13 cellular contexts compared by ENCODE assay signal in the genomic region with DNA sequence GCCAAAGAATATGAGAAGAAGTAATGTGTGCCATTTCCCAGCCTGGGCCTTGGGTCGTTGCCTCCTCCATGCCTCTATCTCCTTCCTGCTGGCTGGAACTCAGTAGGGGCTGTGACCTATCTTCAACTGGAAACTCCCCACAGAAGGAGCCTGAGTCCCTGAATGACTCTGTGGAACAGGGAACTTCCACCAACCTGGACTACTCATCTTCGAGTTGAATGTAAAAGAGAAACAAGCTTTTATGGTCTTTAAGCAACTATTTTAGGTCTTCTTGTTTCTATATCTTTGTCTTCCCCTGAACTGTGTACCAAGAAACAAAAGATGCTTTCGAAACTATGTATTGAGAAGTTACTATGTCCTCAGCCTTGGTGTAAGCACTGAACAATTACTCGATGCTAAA.
A peak's percentile ranks its signal among the peaks of the same experiment; 100 is the strongest.
DNase-seq lines count a peak whose midpoint lies in the region; ATAC-seq and TF ChIP-seq lines count a peak whose summit lies in the region.
"Had no signal": no experiment of that assay in that cellular context is flagged by ENCODE, and none has a peak within 500 bp of the region (broad histone marks: within the 10 kb centered on the region; RNA-seq: fewer than 3 reads in every experiment).

No MANE protein-coding gene starts in this region.

- no peak overlapping the region for H3K4me3 Mint-ChIP-seq in stimulated activated memory B cell treated with anti-CD40 and anti-IgM and Interleukin-4, amounts not matched to agents 10 μg/mL and 1 μg/mL and 100 μg/mL, for 72 hours
- H3K4me3 Mint-ChIP-seq: T-helper 17 cell had no signal

- no peaks in the 10 kb centered on the region for H3K27me3 ChIP-seq in brain microvascular endothelial cell (replicated peaks)
- H3K27me3 ChIP-seq: ascending aorta had no signal

- H3K27ac Mint-ChIP-seq in stimulated activated memory B cell treated with anti-CD40 and anti-IgM and Interleukin-4, amounts not matched to agents 10 μg/mL and 1 μg/mL and 100 μg/mL, for 72 hours, result peak overlapping the region; percentile 33
- H3K27ac Mint-ChIP-seq: T-helper 17 cell had no signal

- peaks cover 30% of the 10 kb centered on the region for H3K4me1 Mint-ChIP-seq in stimulated activated memory B cell treated with anti-CD40 and anti-IgM and Interleukin-4, amounts not matched to agents 10 μg/mL and 1 μg/mL and 100 μg/mL, for 72 hours
- H3K4me1 Mint-ChIP-seq: T-helper 17 cell had no signal

- no peak for TF ChIP-seq CTCF in brain microvascular endothelial cell (IDR thresholded peaks at IDR 0.05; ENCODE audit: low read depth, low read length, missing control alignments)

- ATAC-seq in GM18870 (IDR thresholded peaks at IDR 0.05; ENCODE audit: unreplicated experiment) (peak; percentile 81), GM21529 (IDR thresholded peaks at IDR 0.05; ENCODE audit: unreplicated experiment) (peak; percentile 53), HG03064 (IDR thresholded peaks at IDR 0.05; ENCODE audit: low read depth, unreplicated experiment) (peak; percentile 38)
- peak; percentile 52 for ATAC-seq in stimulated activated memory B cell treated with anti-CD40 and anti-IgM and Interleukin-4, amounts not matched to agents 10 μg/mL and 1 μg/mL and 100 μg/mL, for 72 hours
- ATAC-seq: T-helper 17 cell had no signal

- no peak for DNase-seq in brain microvascular endothelial cell
- no peak for DNase-seq in head of caudate nucleus
- DNase-seq in germinal center (ENCODE audit: low spot score), result no peak
- DNase-seq: activated CD4-positive, alpha-beta T cell treated with anti-CD3 and anti-CD28 coated beads, Interleukin-2, amount 50 U/mL, for 1 hour; C1 segment of cervical spinal cord; NCI-H1092 treated with DMSO at 0.1 percent for 48 hours; NCI-H510A treated with DMSO at 0.1 percent for 48 hours; T-helper 17 cell had no signal

- peaks cover 4% of the 10 kb centered on the region for H3K9me3 Mint-ChIP-seq in stimulated activated memory B cell treated with anti-CD40 and anti-IgM and Interleukin-4, amounts not matched to agents 10 μg/mL and 1 μg/mL and 100 μg/mL, for 72 hours

- H3K4me3 ChIP-seq in brain microvascular endothelial cell (ENCODE audit: low read depth, low read length), result no peak overlapping the region
- H3K4me3 ChIP-seq: ascending aorta had no signal

- no peaks in the 10 kb centered on the region for H3K27me3 Mint-ChIP-seq in stimulated activated memory B cell treated with anti-CD40 and anti-IgM and Interleukin-4, amounts not matched to agents 10 μg/mL and 1 μg/mL and 100 μg/mL, for 72 hours
- H3K27me3 Mint-ChIP-seq: T-helper 17 cell had no signal

- in situ Hi-C loops in brain microvascular endothelial cell (cut with HindIII; ENCODE audit: low pct_ligation_motif_present, low sequenced_read_pairs), result no loop called here

- H3K36me3 Mint-ChIP-seq in stimulated activated memory B cell treated with anti-CD40 and anti-IgM and Interleukin-4, amounts not matched to agents 10 μg/mL and 1 μg/mL and 100 μg/mL, for 72 hours, result no peaks in the 10 kb centered on the region

- no peaks in the 10 kb centered on the region for H3K36me3 ChIP-seq in brain microvascular endothelial cell (replicated peaks)
- H3K36me3 ChIP-seq: ascending aorta had no signal

- no peak overlapping the region for H3K27ac ChIP-seq in brain microvascular endothelial cell
- H3K27ac ChIP-seq: ascending aorta had no signal

- intact Hi-C loops in head of caudate nucleus (cut with DNase I), result no loop called here
